ENCODE assay signal across 1 cellular context in genomic region chr16:19680972-19681371, GRCh38.
TF ChIP-seq lines count a peak whose summit lies in the region.

No MANE protein-coding gene starts in this region.

TF ChIP-seq in IMR-90, 13 proteins besides CTCF, POLR2A, EP300 and RAD21:
- TF ChIP-seq FOS (IDR thresholded peaks at IDR 0.05; ENCODE audit: low read depth, low read length), result no peak
- TF ChIP-seq MXI1 (IDR thresholded peaks at IDR 0.05; ENCODE audit: borderline replicate concordance, low read depth, low read length), result no peak
- TF ChIP-seq, protein P1, sequence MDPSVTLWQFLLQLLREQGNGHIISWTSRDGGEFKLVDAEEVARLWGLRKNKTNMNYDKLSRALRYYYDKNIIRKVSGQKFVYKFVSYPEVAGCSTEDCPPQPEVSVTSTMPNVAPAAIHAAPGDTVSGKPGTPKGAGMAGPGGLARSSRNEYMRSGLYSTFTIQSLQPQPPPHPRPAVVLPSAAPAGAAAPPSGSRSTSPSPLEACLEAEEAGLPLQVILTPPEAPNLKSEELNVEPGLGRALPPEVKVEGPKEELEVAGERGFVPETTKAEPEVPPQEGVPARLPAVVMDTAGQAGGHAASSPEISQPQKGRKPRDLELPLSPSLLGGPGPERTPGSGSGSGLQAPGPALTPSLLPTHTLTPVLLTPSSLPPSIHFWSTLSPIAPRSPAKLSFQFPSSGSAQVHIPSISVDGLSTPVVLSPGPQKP (IDR thresholded peaks at IDR 0.05; ENCODE audit: borderline replicate concordance, low read depth, low read length), result no peak
- no peak for TF ChIP-seq USF2 (IDR thresholded peaks at IDR 0.05; ENCODE audit: low read depth, low read length)
- no peak for TF ChIP-seq MAZ (IDR thresholded peaks at IDR 0.05; ENCODE audit: borderline replicate concordance, low read depth, low read length)
- no peak for TF ChIP-seq RFX5 (IDR thresholded peaks at IDR 0.05; ENCODE audit: low read depth, low read length)
- TF ChIP-seq RCOR1 (IDR thresholded peaks at IDR 0.05; ENCODE audit: insufficient replicate concordance, low read length), result no peak
- no peak for TF ChIP-seq MAFK (IDR thresholded peaks at IDR 0.05; ENCODE audit: low read depth, low read length)
- no peak for TF ChIP-seq BHLHE40 (IDR thresholded peaks at IDR 0.05; ENCODE audit: low read depth, low read length)
- no peak for TF ChIP-seq CEBPB (IDR thresholded peaks at IDR 0.05; ENCODE audit: low read depth, low read length)
- no peak for TF ChIP-seq SMC3 (IDR thresholded peaks at IDR 0.05; ENCODE audit: low read depth, low read length)
- no peak for TF ChIP-seq CHD1 (IDR thresholded peaks at IDR 0.05; ENCODE audit: low read depth, low read length)
- TF ChIP-seq NFE2L2 (IDR thresholded peaks at IDR 0.05; ENCODE audit: low read depth, low read length), result no peak
